1 cellular context compared by ENCODE assay signal in genomic region chr10:60677541-60678129, GRCh38.
TF ChIP-seq lines count a peak whose summit lies in the region.

No MANE protein-coding gene starts in this region.

TF ChIP-seq in WTC11, 78 proteins besides CTCF, POLR2A, EP300 and RAD21 (continued from another document):
- TF ChIP-seq, protein P1, sequence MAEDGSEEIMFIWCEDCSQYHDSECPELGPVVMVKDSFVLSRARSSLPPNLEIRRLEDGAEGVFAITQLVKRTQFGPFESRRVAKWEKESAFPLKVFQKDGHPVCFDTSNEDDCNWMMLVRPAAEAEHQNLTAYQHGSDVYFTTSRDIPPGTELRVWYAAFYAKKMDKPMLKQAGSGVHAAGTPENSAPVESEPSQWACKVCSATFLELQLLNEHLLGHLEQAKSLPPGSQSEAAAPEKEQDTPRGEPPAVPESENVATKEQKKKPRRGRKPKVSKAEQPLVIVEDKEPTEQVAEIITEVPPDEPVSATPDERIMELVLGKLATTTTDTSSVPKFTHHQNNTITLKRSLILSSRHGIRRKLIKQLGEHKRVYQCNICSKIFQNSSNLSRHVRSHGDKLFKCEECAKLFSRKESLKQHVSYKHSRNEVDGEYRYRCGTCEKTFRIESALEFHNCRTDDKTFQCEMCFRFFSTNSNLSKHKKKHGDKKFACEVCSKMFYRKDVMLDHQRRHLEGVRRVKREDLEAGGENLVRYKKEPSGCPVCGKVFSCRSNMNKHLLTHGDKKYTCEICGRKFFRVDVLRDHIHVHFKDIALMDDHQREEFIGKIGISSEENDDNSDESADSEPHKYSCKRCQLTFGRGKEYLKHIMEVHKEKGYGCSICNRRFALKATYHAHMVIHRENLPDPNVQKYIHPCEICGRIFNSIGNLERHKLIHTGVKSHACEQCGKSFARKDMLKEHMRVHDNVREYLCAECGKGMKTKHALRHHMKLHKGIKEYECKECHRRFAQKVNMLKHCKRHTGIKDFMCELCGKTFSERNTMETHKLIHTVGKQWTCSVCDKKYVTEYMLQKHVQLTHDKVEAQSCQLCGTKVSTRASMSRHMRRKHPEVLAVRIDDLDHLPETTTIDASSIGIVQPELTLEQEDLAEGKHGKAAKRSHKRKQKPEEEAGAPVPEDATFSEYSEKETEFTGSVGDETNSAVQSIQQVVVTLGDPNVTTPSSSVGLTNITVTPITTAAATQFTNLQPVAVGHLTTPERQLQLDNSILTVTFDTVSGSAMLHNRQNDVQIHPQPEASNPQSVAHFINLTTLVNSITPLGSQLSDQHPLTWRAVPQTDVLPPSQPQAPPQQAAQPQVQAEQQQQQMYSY (CRISPR knock-in tag; IDR thresholded peaks at IDR 0.05) = no peak
TF ChIP-seq in WTC11: peak in this region for 0.
